16 cellular contexts compared by ENCODE assay signal in genomic region chr10:77855404-77856155, GRCh38.
DNase-seq lines count a peak whose midpoint lies in the region; ATAC-seq, FAIRE-seq and TF ChIP-seq lines count a peak whose summit lies in the region.
"Had no signal": no experiment of that assay in that cellular context is flagged by ENCODE, and none has a peak within 500 bp of the region (broad histone marks: within the 10 kb centered on the region; RNA-seq: fewer than 3 reads in every experiment).

No MANE protein-coding gene starts in this region.

- H3K79me1 ChIP-seq in H1 (ENCODE audit: low read depth, low read length) (peaks cover 4% of the 10 kb centered on the region; the same call in 1 of the 2 replicates), mesendoderm (ENCODE audit: low read length) (peaks cover 31% of the 10 kb centered on the region)

- no peak overlapping the region for H2BK20ac ChIP-seq in H1 (ENCODE audit: low read length)

- no peaks in the 10 kb centered on the region for H3K9me3 ChIP-seq in PC-9 (ENCODE audit: insufficient read depth, low read depth)
- H3K9me3 ChIP-seq in H1 (ENCODE audit: insufficient read depth in 2 of 2, low read depth in 1 of 2, low read length in 1 of 2) = no peaks in the 10 kb centered on the region
- H3K9me3 ChIP-seq: BLaER1 had no signal

- 83% methylated on average over 5 of the region's 5 CpGs; no CpG with 5 or more reads in 1 of the 2 experiments for WGBS in H1 (ENCODE audit: extremely low coverage in 1 of 2, insufficient coverage in 1 of 2, insufficient read length in 1 of 2, insufficient replicate concordance in 2 of 2, low coverage in 1 of 2, low lambda C conversion rate in 2 of 2, missing lambda C conversion rate in 1 of 2), 2 experiments
- no CpG with 5 or more reads among the region's 5 CpGs for WGBS in mesendoderm (ENCODE audit: extremely low coverage, insufficient coverage, low lambda C conversion rate)

- H4K5ac ChIP-seq in H1 (ENCODE audit: insufficient read length, low read depth, low read length) (no peak overlapping the region), mesendoderm (ENCODE audit: low read length) (no peak overlapping the region)

- no peak for ATAC-seq in Right ventricle myocardium inferior
- ATAC-seq in GM18502 (IDR thresholded peaks at IDR 0.05; ENCODE audit: poor library complexity, unreplicated experiment) = no peak
- ATAC-seq: SK-N-SH treated with all-trans-retinoic acid at 6 μM for 48 hours had no signal

- peaks cover 21% of the 10 kb centered on the region for H3K36me3 Mint-ChIP-seq in type B pancreatic cell

- no TSS peak for BruUV-seq in PC-9 (replicated peaks; lab: Mats Ljungman, UMichigan)

- TF ChIP-seq RAD21 in H1 (IDR thresholded peaks at IDR 0.05 in 1 of 2, conservative IDR thresholded peaks at IDR 0.05 in 1 of 2; ENCODE audit: low read depth in 2 of 2, low read length in 2 of 2) = no peak

- H3K9me3 Mint-ChIP-seq in type B pancreatic cell = no peaks in the 10 kb centered on the region

- no peak overlapping the region for H3K23ac ChIP-seq in H1 (ENCODE audit: insufficient read length)
- no peak overlapping the region for H3K23ac ChIP-seq in mesendoderm (ENCODE audit: low read length)

- no peak overlapping the region for H2AK5ac ChIP-seq in H1 (ENCODE audit: low read depth, low read length)
- no peak overlapping the region for H2AK5ac ChIP-seq in mesendoderm (ENCODE audit: low read length)

- peaks cover 57% of the 10 kb centered on the region for H3K4me1 ChIP-seq in PC-9 (replicated peaks; ENCODE audit: insufficient read depth)
- H3K4me1 ChIP-seq in H1 (replicated peaks in 1 of 4; ENCODE audit: control insufficient read depth in 3 of 4, insufficient read depth in 4 of 4, low read length in 3 of 4) = peaks cover 0 to 11% (median 7%) of the 10 kb centered on the region in 4 experiments; a peak in 5 of 7 replicates
- peaks cover 8% of the 10 kb centered on the region for H3K4me1 ChIP-seq in mesendoderm (ENCODE audit: control insufficient read depth, low read depth, low read length)
- H3K4me1 ChIP-seq: BLaER1 had no signal

- no peaks in the 10 kb centered on the region for H3K27me3 Mint-ChIP-seq in type B pancreatic cell

- no peak overlapping the region for H3K4me3 Mint-ChIP-seq in type B pancreatic cell

- no peak overlapping the region for H2BK5ac ChIP-seq in H1 (ENCODE audit: low read depth, low read length)
- H2BK5ac ChIP-seq in mesendoderm (ENCODE audit: low read length) = peak overlapping the region; percentile 65

- H3K27ac ChIP-seq in PC-9 (peak overlapping the region; percentile 17; the same call in 1 of the 2 replicates), H1 (ENCODE audit: low read depth, low read length) (no peak overlapping the region), mesendoderm (ENCODE audit: low read depth, low read length) (no peak overlapping the region)
- H3K27ac ChIP-seq: BLaER1 had no signal

- intact Hi-C loops in PC-9 (cut with micrococcal nuclease; ENCODE audit: unreplicated experiment) (loop anchor here (2.0 kb wide), 1 partner anchor 55 kb away; no protein-coding TSS in a partner anchor), Right ventricle myocardium inferior (cut with DNase I) (no loop called here)

- H3K27me3 ChIP-seq in PC-9 (ENCODE audit: insufficient read depth, low read depth) = no peaks in the 10 kb centered on the region
- H3K27me3 ChIP-seq in H1 (replicated peaks in 1 of 4; ENCODE audit: control insufficient read depth in 3 of 4, extremely low read depth in 1 of 4, insufficient read depth in 3 of 4, low read length in 3 of 4) = no peaks in the 10 kb centered on the region
- H3K27me3 ChIP-seq in mesendoderm (ENCODE audit: insufficient read depth, low read length, poor library complexity) = no peaks in the 10 kb centered on the region
- H3K27me3 ChIP-seq: BLaER1 had no signal

- TF ChIP-seq POLR2A in H1 (IDR thresholded peaks at IDR 0.05; ENCODE audit: control extremely low read depth in 1 of 2, low read depth in 2 of 2, low read length in 2 of 2) = no peak

- H3K18ac ChIP-seq in H1 (ENCODE audit: extremely low read depth, low read length) = no peak overlapping the region; the same call in 1 of the 2 replicates
- no peak overlapping the region for H3K18ac ChIP-seq in mesendoderm (ENCODE audit: low read length)

- H3K14ac ChIP-seq in H1 (ENCODE audit: insufficient read length) = no peak overlapping the region

- H3K9me2 ChIP-seq in PC-9 (ENCODE audit: insufficient read depth) = no peaks in the 10 kb centered on the region

- H3K56ac ChIP-seq in H1 (replicated peaks; ENCODE audit: insufficient read length, low read depth, low read length) (no peak overlapping the region), mesendoderm (ENCODE audit: low read length) (peak overlapping the region; percentile 10)

- H2AFZ ChIP-seq in PC-9 = no peak overlapping the region
- no peak overlapping the region for H2AFZ ChIP-seq in H1 (ENCODE audit: low read length)

- no peak overlapping the region for H2BK120ac ChIP-seq in H1 (replicated peaks; ENCODE audit: low read depth, low read length)
- H2BK120ac ChIP-seq in mesendoderm (ENCODE audit: low read depth, low read length) = no peak overlapping the region

- H4K20me1 ChIP-seq in PC-9 (ENCODE audit: insufficient read depth) (no peaks in the 10 kb centered on the region), H1 (replicated peaks in 1 of 2; ENCODE audit: control insufficient read depth in 1 of 2, insufficient read depth in 2 of 2, low read length in 2 of 2) (peaks cover 0 to 2% of the 10 kb centered on the region in 2 experiments)
- H4K20me1 ChIP-seq: BLaER1 had no signal

- TF ChIP-seq CTCF in PC-9 (conservative IDR thresholded peaks at IDR 0.05) (no peak), H1 (IDR thresholded peaks at IDR 0.05; ENCODE audit: control extremely low read depth in 1 of 3, insufficient read depth in 1 of 3, low read depth in 1 of 3, low read length in 3 of 3) (no peak), type B pancreatic cell (conservative IDR thresholded peaks at IDR 0.05) (no peak)

- no peak overlapping the region for H3K4ac ChIP-seq in H1 (replicated peaks; ENCODE audit: insufficient read length, low read depth, low read length)
- no peak overlapping the region for H3K4ac ChIP-seq in mesendoderm (ENCODE audit: low read depth, low read length)

- peak overlapping the region; percentile 63 for H3K27ac Mint-ChIP-seq in type B pancreatic cell

- no peak for TF ChIP-seq EP300 in H1 (IDR thresholded peaks at IDR 0.05; ENCODE audit: borderline replicate concordance in 1 of 2, low read depth in 2 of 2, low read length in 2 of 2)

- DNase-seq in PC-9 (no peak), H1 (ENCODE audit: low read depth in 1 of 2, low spot score in 2 of 2) (no peak), mesendoderm (no peak), type B pancreatic cell (ENCODE audit: extremely low spot score, unreplicated experiment) (no peak), NCI-H187 treated with DMSO at 0.1 percent for 48 hours (lab: John Stamatoyannopoulos, UW) (no peak), Right ventricle myocardium inferior (ENCODE audit: missing footprints) (no peak)
- DNase-seq: DMS153, KBM-7, NCI-H1092, NCI-H1694, NCI-H345, NCI-H748 treated with DMSO at 0.1 percent for 48 hours, SHP77 had no signal

- H3K79me2 ChIP-seq in PC-9 (ENCODE audit: low read depth) (peaks cover 24% of the 10 kb centered on the region), H1 (ENCODE audit: control insufficient read depth in 1 of 2, insufficient read depth in 2 of 2, low read length in 2 of 2) (0 out of 4 replicates have a peak, but pooled peaks cover 0 to 6% of the 10 kb centered on the region in 2 experiments), mesendoderm (ENCODE audit: control insufficient read depth, insufficient read depth, low read length) (peaks cover 24% of the 10 kb centered on the region)

- peak overlapping the region; percentile 63; the same call in 1 of the 2 replicates for H2BK12ac ChIP-seq in H1 (ENCODE audit: low read depth, low read length)

- H3K4me2 ChIP-seq in PC-9 (peak overlapping the region; percentile 37), H1 (ENCODE audit: insufficient read depth in 1 of 2, low read depth in 2 of 2, low read length in 2 of 2) (no peak overlapping the region), mesendoderm (ENCODE audit: low read length) (no peak overlapping the region)
- H3K4me2 ChIP-seq: BLaER1 had no signal

- H3K36me3 ChIP-seq in PC-9 (ENCODE audit: low read depth) (peaks cover 20% of the 10 kb centered on the region; the same call in 1 of the 2 replicates), H1 (ENCODE audit: control insufficient read depth in 2 of 4, insufficient read depth in 4 of 4, low read length in 3 of 4) (peaks cover 0 to 16% (median 1%) of the 10 kb centered on the region in 4 experiments; a peak in 3 of 8 replicates), mesendoderm (ENCODE audit: control insufficient read depth, insufficient read depth, low read length) (peaks cover 7% of the 10 kb centered on the region)

- H2BK15ac ChIP-seq in H1 (ENCODE audit: low read length) (no peak overlapping the region), mesendoderm (replicated peaks; ENCODE audit: low read depth) (no peak overlapping the region)

- H3K9ac ChIP-seq in H1 (replicated peaks in 1 of 4; ENCODE audit: extremely low read depth in 1 of 4, low read depth in 3 of 4, low read length in 3 of 4) (no peak overlapping the region), mesendoderm (ENCODE audit: low read length) (peak overlapping the region; percentile 21)
- H3K9ac ChIP-seq: BLaER1 had no signal

- H4K8ac ChIP-seq in H1 (ENCODE audit: extremely low read depth, insufficient read depth, low read length) (no peak overlapping the region), mesendoderm (ENCODE audit: low read depth, low read length) (no peak overlapping the region)

- peaks cover 51% of the 10 kb centered on the region for H3F3A ChIP-seq in PC-9 (ENCODE audit: insufficient read depth, low read depth)

- POLR2A ChIA-PET in PC-9 (lab: Charles Lee; ENCODE audit: unreplicated experiment) (interaction anchor here (0.6 kb wide), 1 partner anchor 23 kb away, joined by 3 read pairs; no protein-coding TSS in a partner anchor), H1 (lab: Charles Lee; ENCODE audit: partially characterized antibody) (interaction anchor here (0.6 to 1.5 kb wide), 3 partner anchors 20 to 157 kb away, joined by 3 to 5 read pairs (median 3); no protein-coding TSS in a partner anchor)

- no peaks in the 10 kb centered on the region for H3K23me2 ChIP-seq in H1 (ENCODE audit: low read depth, low read length)

- FAIRE-seq in H1 (lab: Jason Lieb, UNC) = no peak

- peaks cover 10% of the 10 kb centered on the region for H3K4me1 Mint-ChIP-seq in type B pancreatic cell (ENCODE audit: unreplicated experiment)

- CTCF ChIA-PET in PC-9 (lab: Charles Lee) (interaction anchor here (0.7 kb wide), 1 partner anchor 340 kb away, joined by 5 read pairs; no protein-coding TSS in a partner anchor), H1 (lab: Charles Lee; ENCODE audit: partially characterized antibody) (interaction anchor here (0.9 to 2.9 kb wide), 7 partner anchors 8 to 194 kb away, joined by 3 to 17 read pairs (median 5); no protein-coding TSS in a partner anchor)

- H3K4me3 ChIP-seq in PC-9 = no peak overlapping the region
- no peak overlapping the region for H3K4me3 ChIP-seq in H1 (ENCODE audit: extremely low read depth in 1 of 4, insufficient read depth in 2 of 4, low read depth in 3 of 4, low read length in 4 of 4)
- H3K4me3 ChIP-seq in mesendoderm (ENCODE audit: low read length) = no peak overlapping the region
- H3K4me3 ChIP-seq: BLaER1 had no signal

- no peak overlapping the region for H4K91ac ChIP-seq in H1 (replicated peaks; ENCODE audit: insufficient read length, low read length)
